In the genomic region with DNA sequence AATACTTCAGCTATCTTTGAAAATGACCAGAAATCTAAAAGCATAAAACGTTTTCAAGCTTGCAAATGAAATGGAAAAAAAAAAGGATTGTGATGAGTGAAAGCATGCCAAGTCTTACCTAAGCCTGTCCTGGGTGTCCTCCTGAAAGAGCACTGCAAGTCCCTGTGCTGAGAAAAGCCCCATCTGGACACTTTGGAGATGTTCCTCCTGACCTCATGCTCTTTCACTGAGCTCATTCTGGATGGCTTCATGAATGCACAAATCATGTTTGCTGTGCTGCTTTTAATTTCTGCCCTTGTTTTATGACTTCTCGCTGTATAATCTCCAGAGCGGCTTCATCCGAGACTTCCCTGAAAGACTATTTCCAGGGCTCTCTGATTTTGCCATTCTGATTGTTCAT, we compare ENCODE assay signal across 13 cellular contexts.
DNase-seq lines count a peak whose midpoint lies in the region; ATAC-seq and TF ChIP-seq lines count a peak whose summit lies in the region.
"Had no signal": no experiment of that assay in that cellular context is flagged by ENCODE, and none has a peak within 500 bp of the region (broad histone marks: within the 10 kb centered on the region; RNA-seq: fewer than 3 reads in every experiment).

No MANE protein-coding gene starts in this region.

- H3K79me2 ChIP-seq in mammary epithelial cell (ENCODE audit: insufficient read depth, low read length): no peaks in the 10 kb centered on the region

- no peaks in the 10 kb centered on the region for H3K36me3 Mint-ChIP-seq in natural killer cell
- H3K36me3 Mint-ChIP-seq: CD4-positive, alpha-beta memory T cell had no signal

- peaks cover 0 to 2% of the 10 kb centered on the region in 2 donors for H3K9me3 Mint-ChIP-seq in natural killer cell

- ATAC-seq in Right ventricle myocardium superior (ENCODE audit: poor library complexity) (peak; percentile 77), left ventricle myocardium superior (peak; percentile 97), natural killer cell (no peak)

- no peaks in the 10 kb centered on the region for H3K4me1 Mint-ChIP-seq in natural killer cell
- H3K4me1 Mint-ChIP-seq: CD4-positive, alpha-beta memory T cell had no signal

- no peak for DNase-seq in Right ventricle myocardium superior
- DNase-seq in right atrium auricular region (ENCODE audit: low spot score): no peak
- DNase-seq in cerebellum (ENCODE audit: low spot score): peak; percentile 9
- DNase-seq in left ventricle myocardium superior: no peak
- no peak for DNase-seq in mammary epithelial cell
- no peak for DNase-seq in AG20443 (ENCODE audit: low spot score)
- no peak for DNase-seq in natural killer cell
- DNase-seq: BE2C; CD4-positive, alpha-beta memory T cell; DND-41; HCEC 1CT; HFFc6 had no signal

- H3K36me3 ChIP-seq in right atrium auricular region: no peaks in the 10 kb centered on the region
- H3K36me3 ChIP-seq in mammary epithelial cell (ENCODE audit: insufficient read depth, low read length): no peaks in the 10 kb centered on the region
- H3K36me3 ChIP-seq: BE2C had no signal

- H3K4me1 ChIP-seq in right atrium auricular region (no peaks in the 10 kb centered on the region), mammary epithelial cell (ENCODE audit: insufficient read depth, low read length) (no peaks in the 10 kb centered on the region)
- H3K4me1 ChIP-seq: BE2C had no signal

- H3K27ac ChIP-seq in right atrium auricular region: no peak overlapping the region
- no peak overlapping the region for H3K27ac ChIP-seq in mammary epithelial cell (ENCODE audit: insufficient read depth, low read depth, low read length)
- H3K27ac ChIP-seq: C4-2B had no signal

- no TSS peak for BruUV-seq in mammary epithelial cell (replicated peaks; lab: Mats Ljungman, UMichigan)

- H3K9me3 ChIP-seq in right atrium auricular region (no peaks in the 10 kb centered on the region), mammary epithelial cell (replicated peaks; ENCODE audit: insufficient read depth, low read length) (no peaks in the 10 kb centered on the region)
- H3K9me3 ChIP-seq: BE2C had no signal

- H3K27me3 ChIP-seq in right atrium auricular region (no peaks in the 10 kb centered on the region), mammary epithelial cell (ENCODE audit: insufficient read depth, low read length) (no peaks in the 10 kb centered on the region)
- H3K27me3 ChIP-seq: BE2C had no signal

- TF ChIP-seq CTCF in right atrium auricular region (IDR thresholded peaks at IDR 0.05): no peak
- no peak for TF ChIP-seq CTCF in mammary epithelial cell (conservative IDR thresholded peaks at IDR 0.05 in 1 of 2, IDR thresholded peaks at IDR 0.05 in 1 of 2; ENCODE audit: extremely low read depth in 1 of 2, insufficient read depth in 1 of 2, low read depth in 1 of 2, low read length in 2 of 2)
- TF ChIP-seq CTCF in natural killer cell (IDR thresholded peaks at IDR 0.05): no peak

- H3K27me3 Mint-ChIP-seq in natural killer cell (ENCODE audit: low read depth in 2 of 2): peaks cover 8 to 10% of the 10 kb centered on the region in 2 donors

- H3K4me2 ChIP-seq in mammary epithelial cell (ENCODE audit: insufficient read depth, low read depth, low read length): no peak overlapping the region

- in situ Hi-C loops in mammary epithelial cell (cut with MboI; ENCODE audit: low sequenced_read_pairs in 2 of 2): no loop called here

- WGBS in mammary epithelial cell (ENCODE audit: low coverage, missing lambda C conversion rate): 70% methylated on average over 4 of the region's 4 CpGs

- H3K4me3 Mint-ChIP-seq in natural killer cell: no peak overlapping the region
- H3K4me3 Mint-ChIP-seq: CD4-positive, alpha-beta memory T cell; HFFc6 had no signal

- CTCF ChIA-PET in mammary epithelial cell (lab: Charles Lee; ENCODE audit: low non-redundant PET): no interaction called here

- no peaks in the 10 kb centered on the region for H4K20me1 ChIP-seq in mammary epithelial cell (ENCODE audit: insufficient read depth, low read length)

- H2AFZ ChIP-seq in mammary epithelial cell (ENCODE audit: low read depth, low read length): no peak overlapping the region

- dilution Hi-C loops in mammary epithelial cell (cut with HindIII; ENCODE audit: low sequenced_read_pairs): no loop called here

- intact Hi-C loops in Right ventricle myocardium superior (cut with DNase I): no loop called here
- intact Hi-C loops in left ventricle myocardium superior (cut with micrococcal nuclease): no loop called here
- intact Hi-C loops in mammary epithelial cell (cut with micrococcal nuclease): no loop called here
- intact Hi-C loops in natural killer cell (cut with micrococcal nuclease): no loop called here

- H3K9ac ChIP-seq in mammary epithelial cell (ENCODE audit: insufficient read depth, low read length): no peak overlapping the region

- no peak overlapping the region for H3K27ac Mint-ChIP-seq in natural killer cell
- H3K27ac Mint-ChIP-seq: CD4-positive, alpha-beta memory T cell; HFFc6 had no signal

- H3K4me3 ChIP-seq in right atrium auricular region (no peak overlapping the region), mammary epithelial cell (replicated peaks in 1 of 3; ENCODE audit: insufficient read depth in 1 of 3, low read depth in 2 of 3, low read length in 3 of 3) (no peak overlapping the region)

Comparison
In these comparisons a context has a peak if more than half of its experiments do, and no peak if none do; other contexts are left out.
1. ATAC-seq: peak in Right ventricle myocardium superior (single experiment) and left ventricle myocardium superior (single experiment); none in natural killer cell (0 of 3).